In genomic region chr19:40970396-40971325, GRCh38 we compare ENCODE assay signal across 9 cellular contexts. TPM values are rescaled to one million over a fixed set of nuclear protein-coding genes. Genes with fewer than 3 reads are reported as not detected.
DNase-seq lines count a peak whose midpoint lies in the region; ATAC-seq lines count a peak whose summit lies in the region.
"Not testable (repeated sequence)": the region's sequence is repeated elsewhere in the genome, so short reads cannot be mapped to it uniquely, and the experiment has no call there.
"Had no signal": no experiment of that assay in that cellular context is flagged by ENCODE, and none has a peak within 500 bp of the region (broad histone marks: within the 10 kb centered on the region; RNA-seq: fewer than 3 reads in every experiment).

No MANE protein-coding gene starts in this region.

- not testable (repeated sequence) for H3K9me3 Mint-ChIP-seq in CD8-positive, alpha-beta memory T cell; activated CD4-positive, alpha-beta T cell treated with anti-CD3 and anti-CD28 coated beads, Interleukin-2, amount 10 ng/mL, durations not matched to agents 24 days and 14 days; activated CD8-positive, alpha-beta memory T cell treated with anti-CD3 and anti-CD28 coated beads, Interleukin-2, amount 10 ng/mL, durations not matched to agents 7 days and 5 days (ENCODE audit: low read depth); activated T-helper 2 cell treated with anti-CD3 and anti-CD28 coated beads, Interferon-gamma antibody, Interleukin-2, Interleukin-4, amounts not matched to agents 10 μg/mL and 5 μg/mL and 100 μg/mL, durations not matched to agents 14 hours and 24 hours and 36 hours
- peaks cover 12% of the 10 kb centered on the region for H3K9me3 Mint-ChIP-seq in activated naive CD8-positive, alpha-beta T cell treated with anti-CD3 and anti-CD28 coated beads, Interleukin-2, amount 10 ng/mL, durations not matched to agents 7 days and 5 days
- peaks cover 0 to 22% (median 2%) of the 10 kb centered on the region in 11 donors for H3K9me3 Mint-ChIP-seq in naive thymus-derived CD4-positive, alpha-beta T cell

- ATAC-seq in activated CD8-positive, alpha-beta memory T cell treated with anti-CD3 and anti-CD28 coated beads, Interleukin-2, amount 10 ng/mL, durations not matched to agents 7 days and 5 days; activated naive CD8-positive, alpha-beta T cell treated with anti-CD3 and anti-CD28 coated beads, Interleukin-2, amount 10 ng/mL, durations not matched to agents 7 days and 5 days (ENCODE audit: low read depth): not testable (repeated sequence)
- peak; percentile 83 for ATAC-seq in naive thymus-derived CD4-positive, alpha-beta T cell

- not testable (repeated sequence) for H3K36me3 Mint-ChIP-seq in CD8-positive, alpha-beta memory T cell; activated CD4-positive, alpha-beta T cell treated with anti-CD3 and anti-CD28 coated beads, Interleukin-2, amount 10 ng/mL, durations not matched to agents 24 days and 14 days (ENCODE audit: low read depth); activated CD8-positive, alpha-beta memory T cell treated with anti-CD3 and anti-CD28 coated beads, Interleukin-2, amount 10 ng/mL, durations not matched to agents 7 days and 5 days; activated T-helper 2 cell treated with anti-CD3 and anti-CD28 coated beads, Interferon-gamma antibody, Interleukin-2, Interleukin-4, amounts not matched to agents 10 μg/mL and 5 μg/mL and 100 μg/mL, durations not matched to agents 14 hours and 24 hours and 36 hours (ENCODE audit: low read depth); activated naive CD8-positive, alpha-beta T cell treated with anti-CD3 and anti-CD28 coated beads, Interleukin-2, amount 10 ng/mL, durations not matched to agents 7 days and 5 days
- peaks cover 0 to 34% (median 0%) of the 10 kb centered on the region in 5 donors for H3K36me3 Mint-ChIP-seq in naive thymus-derived CD4-positive, alpha-beta T cell

- not testable (repeated sequence) for H3K27me3 Mint-ChIP-seq in CD8-positive, alpha-beta memory T cell
- H3K27me3 Mint-ChIP-seq in activated CD4-positive, alpha-beta T cell treated with anti-CD3 and anti-CD28 coated beads, Interleukin-2, amount 10 ng/mL, durations not matched to agents 24 days and 14 days = peaks cover 12% of the 10 kb centered on the region
- H3K27me3 Mint-ChIP-seq in activated CD8-positive, alpha-beta memory T cell treated with anti-CD3 and anti-CD28 coated beads, Interleukin-2, amount 10 ng/mL, durations not matched to agents 7 days and 5 days = peaks cover 20% of the 10 kb centered on the region
- H3K27me3 Mint-ChIP-seq in activated T-helper 2 cell treated with anti-CD3 and anti-CD28 coated beads, Interferon-gamma antibody, Interleukin-2, Interleukin-4, amounts not matched to agents 10 μg/mL and 5 μg/mL and 100 μg/mL, durations not matched to agents 14 hours and 24 hours and 36 hours (ENCODE audit: low read depth) = peaks cover 21% of the 10 kb centered on the region
- peaks cover 33% of the 10 kb centered on the region for H3K27me3 Mint-ChIP-seq in activated naive CD8-positive, alpha-beta T cell treated with anti-CD3 and anti-CD28 coated beads, Interleukin-2, amount 10 ng/mL, durations not matched to agents 7 days and 5 days
- peaks cover 0 to 33% (median 0%) of the 10 kb centered on the region in 5 donors for H3K27me3 Mint-ChIP-seq in naive thymus-derived CD4-positive, alpha-beta T cell

- peaks cover 33 to 40% (median 39%) of the 10 kb centered on the region in 3 donors for H3K4me1 Mint-ChIP-seq in CD8-positive, alpha-beta memory T cell
- H3K4me1 Mint-ChIP-seq in activated CD4-positive, alpha-beta T cell treated with anti-CD3 and anti-CD28 coated beads, Interleukin-2, amount 10 ng/mL, durations not matched to agents 24 days and 14 days = peaks cover 41% of the 10 kb centered on the region
- H3K4me1 Mint-ChIP-seq in activated CD8-positive, alpha-beta memory T cell treated with anti-CD3 and anti-CD28 coated beads, Interleukin-2, amount 10 ng/mL, durations not matched to agents 7 days and 5 days = peaks cover 36% of the 10 kb centered on the region
- peaks cover 36% of the 10 kb centered on the region for H3K4me1 Mint-ChIP-seq in activated T-helper 2 cell treated with anti-CD3 and anti-CD28 coated beads, Interferon-gamma antibody, Interleukin-2, Interleukin-4, amounts not matched to agents 10 μg/mL and 5 μg/mL and 100 μg/mL, durations not matched to agents 14 hours and 24 hours and 36 hours (ENCODE audit: low read depth)
- peaks cover 29% of the 10 kb centered on the region for H3K4me1 Mint-ChIP-seq in activated naive CD8-positive, alpha-beta T cell treated with anti-CD3 and anti-CD28 coated beads, Interleukin-2, amount 10 ng/mL, durations not matched to agents 7 days and 5 days
- peaks cover 19 to 52% (median 44%) of the 10 kb centered on the region in 7 donors for H3K4me1 Mint-ChIP-seq in naive thymus-derived CD4-positive, alpha-beta T cell

- not testable (repeated sequence) for H3K4me3 ChIP-seq in CD8-positive, alpha-beta memory T cell (ENCODE audit: low read length); naive thymus-derived CD4-positive, alpha-beta T cell (ENCODE audit: low read length)

- H3K27ac ChIP-seq in CD8-positive, alpha-beta memory T cell (ENCODE audit: low read depth, low read length) = not testable (repeated sequence)
- peak overlapping the region; percentile 54 for H3K27ac ChIP-seq in naive thymus-derived CD4-positive, alpha-beta T cell (ENCODE audit: low read depth, low read length)

- POLR2A ChIA-PET in CD8-positive, alpha-beta memory T cell (lab: Charles Lee); activated naive CD8-positive, alpha-beta T cell treated with anti-CD3 and anti-CD28 coated beads, Interleukin-2, amount 10 ng/mL, durations not matched to agents 7 days and 5 days (lab: Charles Lee): not testable (repeated sequence)
- POLR2A ChIA-PET in naive thymus-derived CD4-positive, alpha-beta T cell (lab: Charles Lee) = interaction anchor here (0.6 to 1.9 kb wide), 14 partner anchors 14 to 338 kb away, joined by 3 to 6 read pairs (median 3); partner anchors contain the start of gene ACTMAP

- H3K36me3 ChIP-seq in CD8-positive, alpha-beta memory T cell (ENCODE audit: insufficient read depth, low read length); naive thymus-derived CD4-positive, alpha-beta T cell (ENCODE audit: control insufficient read depth in 2 of 3, insufficient read depth in 3 of 3, low read length in 3 of 3): not testable (repeated sequence)

- intact Hi-C loops in activated CD4-positive, alpha-beta T cell treated with anti-CD3 and anti-CD28 coated beads, Interleukin-2, amount 10 ng/mL, durations not matched to agents 24 days and 14 days (cut with micrococcal nuclease); activated T-helper 2 cell treated with anti-CD3 and anti-CD28 coated beads, Interferon-gamma antibody, Interleukin-2, Interleukin-4, amounts not matched to agents 10 μg/mL and 5 μg/mL and 100 μg/mL, durations not matched to agents 14 hours and 24 hours and 36 hours (cut with micrococcal nuclease): not testable (repeated sequence)
- intact Hi-C loops in naive thymus-derived CD4-positive, alpha-beta T cell (cut with micrococcal nuclease) = loop anchor here (1.0 to 5.0 kb wide), 11 partner anchors 62 to 337 kb away; partner anchors contain the start of genes ACTMAP (in 1 of the 2), COQ8B (in 1 of the 2), HNRNPUL1 (in 1 of the 2) and ITPKC (in 1 of the 2)

- not testable (repeated sequence) for H3K27me3 ChIP-seq in CD8-positive, alpha-beta memory T cell (ENCODE audit: insufficient read depth, low read length, poor library complexity, severe bottlenecking); naive thymus-derived CD4-positive, alpha-beta T cell (ENCODE audit: control insufficient read depth in 2 of 2, insufficient read depth in 2 of 2, low read length in 2 of 2)

- H3K4me3 Mint-ChIP-seq in CD8-positive, alpha-beta memory T cell = peak overlapping the region; percentile 16 to 65 (median 38)
- H3K4me3 Mint-ChIP-seq in activated CD4-positive, alpha-beta T cell treated with anti-CD3 and anti-CD28 coated beads, Interleukin-2, amount 10 ng/mL, durations not matched to agents 24 days and 14 days = peak overlapping the region; percentile 52
- peak overlapping the region; percentile 25 for H3K4me3 Mint-ChIP-seq in activated CD8-positive, alpha-beta memory T cell treated with anti-CD3 and anti-CD28 coated beads, Interleukin-2, amount 10 ng/mL, durations not matched to agents 7 days and 5 days
- peak overlapping the region; percentile 4 for H3K4me3 Mint-ChIP-seq in activated T-helper 2 cell treated with anti-CD3 and anti-CD28 coated beads, Interferon-gamma antibody, Interleukin-2, Interleukin-4, amounts not matched to agents 10 μg/mL and 5 μg/mL and 100 μg/mL, durations not matched to agents 14 hours and 24 hours and 36 hours (ENCODE audit: low read depth)
- H3K4me3 Mint-ChIP-seq in activated naive CD8-positive, alpha-beta T cell treated with anti-CD3 and anti-CD28 coated beads, Interleukin-2, amount 10 ng/mL, durations not matched to agents 7 days and 5 days = peak overlapping the region; percentile 69
- H3K4me3 Mint-ChIP-seq in naive thymus-derived CD4-positive, alpha-beta T cell = peak overlapping the region; percentile 31 to 85 (median 74)

- CTCF ChIA-PET in CD8-positive, alpha-beta memory T cell (lab: Charles Lee) = interaction anchor here (1.4 to 2.1 kb wide), 2 partner anchors 151 to 174 kb away, joined by 3 to 10 read pairs; no protein-coding TSS in a partner anchor
- CTCF ChIA-PET in activated CD8-positive, alpha-beta memory T cell treated with anti-CD3 and anti-CD28 coated beads, Interleukin-2, amount 10 ng/mL, durations not matched to agents 7 days and 5 days (lab: Charles Lee) = interaction anchor here (1.2 to 2.4 kb wide), 3 partner anchors 32 to 292 kb away, joined by 3 to 12 read pairs (median 4); no protein-coding TSS in a partner anchor
- CTCF ChIA-PET in naive thymus-derived CD4-positive, alpha-beta T cell (lab: Charles Lee) = interaction anchor here (0.8 to 2.4 kb wide), 6 partner anchors 10 to 367 kb away, joined by 3 to 10 read pairs (median 4); no protein-coding TSS in a partner anchor

- peak in 3 of 5 donors; percentile 1 to 89 (median 75) for DNase-seq in CD8-positive, alpha-beta memory T cell
- DNase-seq in T-helper 1 cell = peak in 4 of 5 donors; percentile 17 to 66 (median 22)
- DNase-seq in activated CD4-positive, alpha-beta T cell treated with anti-CD3 and anti-CD28 coated beads, Interleukin-2, amount 10 ng/mL, durations not matched to agents 24 days and 14 days = peak; percentile 89
- DNase-seq in activated CD8-positive, alpha-beta memory T cell treated with anti-CD3 and anti-CD28 coated beads, Interleukin-2, amount 10 ng/mL, durations not matched to agents 7 days and 5 days = peak; percentile 43
- peak; percentile 39 for DNase-seq in activated T-helper 2 cell treated with anti-CD3 and anti-CD28 coated beads, Interferon-gamma antibody, Interleukin-2, Interleukin-4, amounts not matched to agents 10 μg/mL and 5 μg/mL and 100 μg/mL, durations not matched to agents 14 hours and 24 hours and 36 hours (ENCODE audit: low spot score)
- DNase-seq in activated naive CD8-positive, alpha-beta T cell treated with anti-CD3 and anti-CD28 coated beads, Interleukin-2, amount 10 ng/mL, durations not matched to agents 7 days and 5 days = peak; percentile 36
- DNase-seq in naive thymus-derived CD4-positive, alpha-beta T cell = peak; percentile 8 to 94 (median 88)

- not testable (repeated sequence) for H3K9me3 ChIP-seq in CD8-positive, alpha-beta memory T cell (ENCODE audit: low read length); naive thymus-derived CD4-positive, alpha-beta T cell (ENCODE audit: control insufficient read depth in 2 of 3, low read length in 3 of 3)

- H3K27ac Mint-ChIP-seq in CD8-positive, alpha-beta memory T cell = peak overlapping the region; percentile 24 to 95 (median 68)
- H3K27ac Mint-ChIP-seq in activated CD4-positive, alpha-beta T cell treated with anti-CD3 and anti-CD28 coated beads, Interleukin-2, amount 10 ng/mL, durations not matched to agents 24 days and 14 days = peak overlapping the region; percentile 84
- peak overlapping the region; percentile 78 for H3K27ac Mint-ChIP-seq in activated CD8-positive, alpha-beta memory T cell treated with anti-CD3 and anti-CD28 coated beads, Interleukin-2, amount 10 ng/mL, durations not matched to agents 7 days and 5 days
- H3K27ac Mint-ChIP-seq in activated T-helper 2 cell treated with anti-CD3 and anti-CD28 coated beads, Interferon-gamma antibody, Interleukin-2, Interleukin-4, amounts not matched to agents 10 μg/mL and 5 μg/mL and 100 μg/mL, durations not matched to agents 14 hours and 24 hours and 36 hours = peak overlapping the region; percentile 62
- peak overlapping the region; percentile 31 for H3K27ac Mint-ChIP-seq in activated naive CD8-positive, alpha-beta T cell treated with anti-CD3 and anti-CD28 coated beads, Interleukin-2, amount 10 ng/mL, durations not matched to agents 7 days and 5 days
- peak overlapping the region; percentile 55 to 96 (median 92) for H3K27ac Mint-ChIP-seq in naive thymus-derived CD4-positive, alpha-beta T cell

- H3K4me1 ChIP-seq in CD8-positive, alpha-beta memory T cell (ENCODE audit: insufficient read depth, low read length) = peaks cover 31% of the 10 kb centered on the region
- H3K4me1 ChIP-seq in naive thymus-derived CD4-positive, alpha-beta T cell (ENCODE audit: control insufficient read depth in 2 of 2, insufficient read depth in 2 of 2, low read length in 2 of 2) = peaks cover 18 to 30% of the 10 kb centered on the region in 2 donors

RNA-seq across cellular contexts. Expression of gene CYP2B6, which starts 20.4 kb away (rescaled TPM):
- total RNA-seq in CD8-positive, alpha-beta memory T cell = not detected
- not detected for polyA plus RNA-seq in CD8-positive, alpha-beta memory T cell
- not detected in 2 replicates for total RNA-seq in activated CD4-positive, alpha-beta T cell treated with anti-CD3 and anti-CD28 coated beads, Interleukin-2, amount 10 ng/mL, durations not matched to agents 24 days and 14 days
- total RNA-seq in activated CD8-positive, alpha-beta memory T cell treated with anti-CD3 and anti-CD28 coated beads, Interleukin-2, amount 10 ng/mL, durations not matched to agents 7 days and 5 days = not detected
- total RNA-seq in activated T-helper 2 cell treated with anti-CD3 and anti-CD28 coated beads, Interferon-gamma antibody, Interleukin-2, Interleukin-4, amounts not matched to agents 10 μg/mL and 5 μg/mL and 100 μg/mL, durations not matched to agents 14 hours and 24 hours and 36 hours = not detected in 2 replicates
- total RNA-seq in activated naive CD8-positive, alpha-beta T cell treated with anti-CD3 and anti-CD28 coated beads, Interleukin-2, amount 10 ng/mL, durations not matched to agents 7 days and 5 days = not detected
- not detected for total RNA-seq in naive thymus-derived CD4-positive, alpha-beta T cell
- not detected for polyA plus RNA-seq in naive thymus-derived CD4-positive, alpha-beta T cell
- total RNA-seq: M059J, OCI-LY7 had no signal

Comparison
In these comparisons a context has a peak if more than half of its experiments do, and no peak if none do; other contexts are left out.
1. DNase-seq: peak in every context shown above with its lines; median percentile 89 in activated CD4-positive, alpha-beta T cell treated with anti-CD3 and anti-CD28 coated beads, Interleukin-2, amount 10 ng/mL, durations not matched to agents 24 days and 14 days; 88 in naive thymus-derived CD4-positive, alpha-beta T cell; 75 in CD8-positive, alpha-beta memory T cell; 43 in activated CD8-positive, alpha-beta memory T cell treated with anti-CD3 and anti-CD28 coated beads, Interleukin-2, amount 10 ng/mL, durations not matched to agents 7 days and 5 days; 39 in activated T-helper 2 cell treated with anti-CD3 and anti-CD28 coated beads, Interferon-gamma antibody, Interleukin-2, Interleukin-4, amounts not matched to agents 10 μg/mL and 5 μg/mL and 100 μg/mL, durations not matched to agents 14 hours and 24 hours and 36 hours; 36 in activated naive CD8-positive, alpha-beta T cell treated with anti-CD3 and anti-CD28 coated beads, Interleukin-2, amount 10 ng/mL, durations not matched to agents 7 days and 5 days; 22 in T-helper 1 cell.
2. H3K27ac Mint-ChIP-seq: peak in every context shown above with its lines; median percentile 92 in naive thymus-derived CD4-positive, alpha-beta T cell; 84 in activated CD4-positive, alpha-beta T cell treated with anti-CD3 and anti-CD28 coated beads, Interleukin-2, amount 10 ng/mL, durations not matched to agents 24 days and 14 days; 78 in activated CD8-positive, alpha-beta memory T cell treated with anti-CD3 and anti-CD28 coated beads, Interleukin-2, amount 10 ng/mL, durations not matched to agents 7 days and 5 days; 68 in CD8-positive, alpha-beta memory T cell; 62 in activated T-helper 2 cell treated with anti-CD3 and anti-CD28 coated beads, Interferon-gamma antibody, Interleukin-2, Interleukin-4, amounts not matched to agents 10 μg/mL and 5 μg/mL and 100 μg/mL, durations not matched to agents 14 hours and 24 hours and 36 hours; 31 in activated naive CD8-positive, alpha-beta T cell treated with anti-CD3 and anti-CD28 coated beads, Interleukin-2, amount 10 ng/mL, durations not matched to agents 7 days and 5 days.
3. H3K4me3 Mint-ChIP-seq: peak in every context shown above with its lines; median percentile 74 in naive thymus-derived CD4-positive, alpha-beta T cell; 69 in activated naive CD8-positive, alpha-beta T cell treated with anti-CD3 and anti-CD28 coated beads, Interleukin-2, amount 10 ng/mL, durations not matched to agents 7 days and 5 days; 52 in activated CD4-positive, alpha-beta T cell treated with anti-CD3 and anti-CD28 coated beads, Interleukin-2, amount 10 ng/mL, durations not matched to agents 24 days and 14 days; 38 in CD8-positive, alpha-beta memory T cell; 25 in activated CD8-positive, alpha-beta memory T cell treated with anti-CD3 and anti-CD28 coated beads, Interleukin-2, amount 10 ng/mL, durations not matched to agents 7 days and 5 days; 4 in activated T-helper 2 cell treated with anti-CD3 and anti-CD28 coated beads, Interferon-gamma antibody, Interleukin-2, Interleukin-4, amounts not matched to agents 10 μg/mL and 5 μg/mL and 100 μg/mL, durations not matched to agents 14 hours and 24 hours and 36 hours.